Comparison of ENCODE assay signal across 1 cellular context in the genomic region with DNA sequence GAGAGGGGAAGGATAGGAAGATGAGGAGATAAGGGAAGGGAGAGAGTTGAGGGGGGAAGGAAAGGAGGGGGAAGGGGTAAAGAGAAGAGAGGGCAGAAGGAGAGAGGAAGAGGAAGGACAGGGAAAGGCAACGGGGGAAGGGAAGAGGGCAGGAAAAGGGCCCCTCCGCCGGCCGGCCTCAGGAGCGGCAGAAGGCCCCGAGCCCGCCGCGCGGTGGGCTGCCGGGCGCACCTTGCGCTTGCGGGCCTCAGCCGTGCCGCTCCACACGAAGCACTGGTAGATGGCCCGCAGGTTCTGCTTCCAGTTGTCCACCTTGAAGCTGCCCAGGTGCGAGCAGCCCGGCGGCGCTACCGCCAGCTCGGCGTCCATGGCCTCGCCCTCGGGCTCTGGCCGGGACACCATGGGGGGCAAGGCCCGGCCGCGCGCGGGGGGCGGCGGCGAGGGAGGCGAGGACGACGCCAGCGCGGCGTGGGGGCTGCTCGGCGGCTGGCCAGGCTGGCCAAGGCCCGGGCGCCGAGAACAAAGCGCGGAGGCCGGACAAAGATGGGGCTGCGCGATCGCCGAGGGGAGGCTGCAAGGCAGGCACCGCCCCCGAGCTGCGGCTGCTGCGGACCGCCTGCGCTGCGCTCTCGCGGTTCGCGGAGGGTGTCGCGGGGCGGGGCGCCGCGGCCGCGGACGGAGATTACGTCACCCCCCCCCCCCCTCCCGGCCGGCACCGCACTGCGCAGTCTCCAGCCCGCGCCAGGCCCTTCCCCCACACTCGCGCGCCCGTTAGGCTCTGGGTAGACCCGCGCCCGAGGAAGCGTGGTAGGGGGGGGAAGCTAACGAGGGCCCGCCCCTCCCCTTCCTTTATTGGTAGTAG.
TF ChIP-seq lines count a peak whose summit lies in the region.

A gene (minus strand): TSS at position 578 of the 862 bp plus-strand sequence. CDS start 176 bp downstream, at position 402.

TF ChIP-seq in H1, 55 proteins besides CTCF, POLR2A, EP300 and RAD21 (continued from another document):
- TF ChIP-seq, protein P1, sequence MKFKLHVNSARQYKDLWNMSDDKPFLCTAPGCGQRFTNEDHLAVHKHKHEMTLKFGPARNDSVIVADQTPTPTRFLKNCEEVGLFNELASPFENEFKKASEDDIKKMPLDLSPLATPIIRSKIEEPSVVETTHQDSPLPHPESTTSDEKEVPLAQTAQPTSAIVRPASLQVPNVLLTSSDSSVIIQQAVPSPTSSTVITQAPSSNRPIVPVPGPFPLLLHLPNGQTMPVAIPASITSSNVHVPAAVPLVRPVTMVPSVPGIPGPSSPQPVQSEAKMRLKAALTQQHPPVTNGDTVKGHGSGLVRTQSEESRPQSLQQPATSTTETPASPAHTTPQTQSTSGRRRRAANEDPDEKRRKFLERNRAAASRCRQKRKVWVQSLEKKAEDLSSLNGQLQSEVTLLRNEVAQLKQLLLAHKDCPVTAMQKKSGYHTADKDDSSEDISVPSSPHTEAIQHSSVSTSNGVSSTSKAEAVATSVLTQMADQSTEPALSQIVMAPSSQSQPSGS (IDR thresholded peaks at IDR 0.05; ENCODE audit: low read length): no peak; the same call in 1 of the 2 replicates
- TF ChIP-seq, protein P2, sequence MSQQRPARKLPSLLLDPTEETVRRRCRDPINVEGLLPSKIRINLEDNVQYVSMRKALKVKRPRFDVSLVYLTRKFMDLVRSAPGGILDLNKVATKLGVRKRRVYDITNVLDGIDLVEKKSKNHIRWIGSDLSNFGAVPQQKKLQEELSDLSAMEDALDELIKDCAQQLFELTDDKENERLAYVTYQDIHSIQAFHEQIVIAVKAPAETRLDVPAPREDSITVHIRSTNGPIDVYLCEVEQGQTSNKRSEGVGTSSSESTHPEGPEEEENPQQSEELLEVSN (IDR thresholded peaks at IDR 0.05): no peak
- peak; percentile 39; the same call in 1 of the 2 replicates for TF ChIP-seq NRF1 (IDR thresholded peaks at IDR 0.05; ENCODE audit: low read depth, low read length)
- TF ChIP-seq, protein P3, sequence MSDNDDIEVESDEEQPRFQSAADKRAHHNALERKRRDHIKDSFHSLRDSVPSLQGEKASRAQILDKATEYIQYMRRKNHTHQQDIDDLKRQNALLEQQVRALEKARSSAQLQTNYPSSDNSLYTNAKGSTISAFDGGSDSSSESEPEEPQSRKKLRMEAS (IDR thresholded peaks at IDR 0.05): no peak; the same call in 1 of the 2 replicates
- no peak for TF ChIP-seq EZH2 (IDR thresholded peaks at IDR 0.05; ENCODE audit: low read depth, low read length, severe bottlenecking)
- peak; percentile 40 for TF ChIP-seq KDM4A (IDR thresholded peaks at IDR 0.05; ENCODE audit: low read depth, low read length, severe bottlenecking)
- TF ChIP-seq SP4 (IDR thresholded peaks at IDR 0.05; ENCODE audit: low read length): no peak
- TF ChIP-seq CBX5 (IDR thresholded peaks at IDR 0.05; ENCODE audit: low read depth, low read length): no peak
- no peak for TF ChIP-seq RNF2 (IDR thresholded peaks at IDR 0.05; ENCODE audit: borderline replicate concordance, low read depth, low read length, missing control alignments, poor library complexity, severe bottlenecking)
- TF ChIP-seq, protein P4, sequence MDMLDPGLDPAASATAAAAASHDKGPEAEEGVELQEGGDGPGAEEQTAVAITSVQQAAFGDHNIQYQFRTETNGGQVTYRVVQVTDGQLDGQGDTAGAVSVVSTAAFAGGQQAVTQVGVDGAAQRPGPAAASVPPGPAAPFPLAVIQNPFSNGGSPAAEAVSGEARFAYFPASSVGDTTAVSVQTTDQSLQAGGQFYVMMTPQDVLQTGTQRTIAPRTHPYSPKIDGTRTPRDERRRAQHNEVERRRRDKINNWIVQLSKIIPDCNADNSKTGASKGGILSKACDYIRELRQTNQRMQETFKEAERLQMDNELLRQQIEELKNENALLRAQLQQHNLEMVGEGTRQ (IDR thresholded peaks at IDR 0.05; ENCODE audit: low read length): no peak
- TF ChIP-seq POLR2AphosphoS5 (IDR thresholded peaks at IDR 0.05; ENCODE audit: low read depth, low read length): peak; percentile 93
- no peak for TF ChIP-seq BACH1 (IDR thresholded peaks at IDR 0.05; ENCODE audit: low read length)
- no peak for TF ChIP-seq RFX5 (IDR thresholded peaks at IDR 0.05; ENCODE audit: borderline replicate concordance, low read depth, low read length)
- TF ChIP-seq BCL11A (IDR thresholded peaks at IDR 0.05; ENCODE audit: low read depth in 2 of 2, low read length in 2 of 2): no peak
- peak; percentile 20; the same call in 1 of the 2 replicates for TF ChIP-seq EGR1 (IDR thresholded peaks at IDR 0.05; ENCODE audit: borderline replicate concordance, low read depth, low read length)
- TF ChIP-seq PHF8 (conservative IDR thresholded peaks at IDR 0.05; ENCODE audit: low read depth, low read length): peak; percentile 81
- TF ChIP-seq GTF2F1 (IDR thresholded peaks at IDR 0.05; ENCODE audit: borderline replicate concordance, low read depth, low read length): peak; percentile 51; the same call in 1 of the 2 replicates
- no peak for TF ChIP-seq HDAC2 (IDR thresholded peaks at IDR 0.05; ENCODE audit: borderline replicate concordance in 1 of 2, low read depth in 2 of 2, low read length in 2 of 2)
- TF ChIP-seq TBP (IDR thresholded peaks at IDR 0.05; ENCODE audit: low read depth, low read length): peak; percentile 64; the same call in 1 of the 2 replicates
- no peak for TF ChIP-seq RBBP5 (IDR thresholded peaks at IDR 0.05; ENCODE audit: borderline replicate concordance, low read depth, low read length)
- TF ChIP-seq TAF1 (IDR thresholded peaks at IDR 0.05; ENCODE audit: low read depth, low read length): peak; percentile 86
- no peak for TF ChIP-seq GABPA (IDR thresholded peaks at IDR 0.05; ENCODE audit: borderline replicate concordance, insufficient read depth, low read length)
- TF ChIP-seq SIN3A (conservative IDR thresholded peaks at IDR 0.05 in 1 of 2, IDR thresholded peaks at IDR 0.05 in 1 of 2; ENCODE audit: low read depth in 1 of 2, low read length in 2 of 2): peak in 1 of 2 experiments; percentile 9; a peak in 1 of 4 replicates
- peak; percentile 78 for TF ChIP-seq TAF7 (optimal IDR thresholded peaks at IDR 0.05; ENCODE audit: borderline replicate concordance, low read depth, low read length)
- TF ChIP-seq KDM1A (IDR thresholded peaks at IDR 0.05; ENCODE audit: borderline replicate concordance, low read length): no peak
- TF ChIP-seq TCF12 (IDR thresholded peaks at IDR 0.05; ENCODE audit: low read depth, low read length): no peak
